ENCODE assay signal across 24 cellular contexts in genomic region chr11:75665126-75665525, GRCh38. TPM values are rescaled to one million over a fixed set of nuclear protein-coding genes. Genes with fewer than 3 reads are reported as not detected.
"Had no signal": no experiment of that assay in that cellular context is flagged by ENCODE, and none has a peak within 500 bp of the region (broad histone marks: within the 10 kb centered on the region; RNA-seq: fewer than 3 reads in every experiment).

No MANE protein-coding gene starts in this region.

- H3K9me3 ChIP-seq: colonic mucosa, heart left ventricle, prostate gland, right lobe of liver, spleen, tibial artery, upper lobe of right lung had no signal

- H3K9ac ChIP-seq: parathyroid adenoma had no signal

- H2AFZ ChIP-seq: parathyroid adenoma had no signal

- H3K27ac ChIP-seq: colonic mucosa, heart left ventricle, parathyroid adenoma, prostate gland, right lobe of liver, spleen, tibial artery, upper lobe of right lung had no signal

- H3K27ac Mint-ChIP-seq: naive thymus-derived CD4-positive, alpha-beta T cell; stimulated activated memory B cell treated with anti-CD40 and anti-IgM and Interleukin-4, amounts not matched to agents 10 μg/mL and 1 μg/mL and 100 μg/mL, for 72 hours; stimulated activated naive CD8-positive, alpha-beta T cell treated with anti-CD3 and anti-CD28 coated beads, Interleukin-15, Interleukin-2, amounts not matched to agents 100 ng/mL and 50 ng/mL, for 24 hours had no signal

- H3K9me3 Mint-ChIP-seq: naive thymus-derived CD4-positive, alpha-beta T cell; stimulated activated memory B cell treated with anti-CD40 and anti-IgM and Interleukin-4, amounts not matched to agents 10 μg/mL and 1 μg/mL and 100 μg/mL, for 72 hours; stimulated activated naive CD8-positive, alpha-beta T cell treated with anti-CD3 and anti-CD28 coated beads, Interleukin-15, Interleukin-2, amounts not matched to agents 100 ng/mL and 50 ng/mL, for 24 hours had no signal

- H3K27me3 ChIP-seq: tibial artery had no signal

- H3K36me3 ChIP-seq: colonic mucosa, heart left ventricle, prostate gland, right lobe of liver, spleen, tibial artery, upper lobe of right lung had no signal

- H3K4me3 Mint-ChIP-seq: stimulated activated memory B cell treated with anti-CD40 and anti-IgM and Interleukin-4, amounts not matched to agents 10 μg/mL and 1 μg/mL and 100 μg/mL, for 72 hours; stimulated activated naive CD8-positive, alpha-beta T cell treated with anti-CD3 and anti-CD28 coated beads, Interleukin-15, Interleukin-2, amounts not matched to agents 100 ng/mL and 50 ng/mL, for 24 hours had no signal

- H3K4me3 ChIP-seq: colonic mucosa, heart left ventricle, prostate gland, right lobe of liver, spleen, tibial artery, upper lobe of right lung had no signal

- H3K36me3 Mint-ChIP-seq: stimulated activated memory B cell treated with anti-CD40 and anti-IgM and Interleukin-4, amounts not matched to agents 10 μg/mL and 1 μg/mL and 100 μg/mL, for 72 hours had no signal

- DNase-seq: colonic mucosa; effector CD8-positive, alpha-beta T cell; foreskin melanocyte; heart left ventricle; hippocampal formation; left colon; naive thymus-derived CD4-positive, alpha-beta T cell; retina; right lobe of liver; spleen; stimulated activated CD4-positive, alpha-beta T cell treated with anti-CD3 and anti-CD28 coated beads, Interleukin-15, amount 100 ng/mL, for 24 hours; stimulated activated CD4-positive, alpha-beta T cell treated with anti-CD3 and anti-CD28 coated beads, Interleukin-1b, Interleukin-23, amount 100 ng/mL, for 48 hours; stimulated activated CD4-positive, alpha-beta T cell treated with anti-CD3 and anti-CD28 coated beads, Interleukin-4, amount 100 ng/mL, for 24 hours; tibial artery; upper lobe of right lung had no signal

- H3K4me1 ChIP-seq: prostate gland had no signal

RNA-seq across cellular contexts. Expression of gene MAP6, which starts 3.7 kb away (rescaled TPM):
- total RNA-seq: mononuclear cell had no signal
- polyA plus RNA-seq: naive thymus-derived CD4-positive, alpha-beta T cell had no signal

RNA-seq across cellular contexts. Expression of gene MOGAT2, which starts 52.5 kb away (rescaled TPM):
- total RNA-seq: dermis microvascular lymphatic vessel endothelial cell; kidney epithelial cell; lung microvascular endothelial cell; mononuclear cell; naive thymus-derived CD4-positive, alpha-beta T cell; omental fat pad; upper lobe of right lung had no signal
- polyA plus RNA-seq: naive thymus-derived CD4-positive, alpha-beta T cell had no signal
